25 cellular contexts compared by ENCODE assay signal in genomic region chr22:44618400-44618799, GRCh38.
DNase-seq lines count a peak whose midpoint lies in the region; ATAC-seq and TF ChIP-seq lines count a peak whose summit lies in the region.
"Had no signal": no experiment of that assay in that cellular context is flagged by ENCODE, and none has a peak within 500 bp of the region (broad histone marks: within the 10 kb centered on the region; RNA-seq: fewer than 3 reads in every experiment).

No MANE protein-coding gene starts in this region.

- no peak overlapping the region for H3K4me3 Mint-ChIP-seq in osteocyte (ENCODE audit: unreplicated experiment)
- no peak overlapping the region for H3K4me3 Mint-ChIP-seq in natural killer cell treated with Interleukin-12 subunit alpha and Interleukin-12 subunit beta and Interleukin-15 and Interleukin-18, amount 100 ng/mL, for 72 hours
- H3K4me3 Mint-ChIP-seq: CD8-positive, alpha-beta T cell had no signal

- DNase-seq in SHP77 (lab: John Stamatoyannopoulos, UW) (peak; percentile 22 to 36), SHP77 treated with DMSO at 0.1 percent for 48 hours (lab: John Stamatoyannopoulos, UW) (no peak), NCI-H69 (lab: John Stamatoyannopoulos, UW) (peak; percentile 58), osteocyte (ENCODE audit: extremely low spot score, unreplicated experiment) (peak; percentile 79), GF-D8 (lab: John Stamatoyannopoulos, UW) (no peak)
- DNase-seq in natural killer cell treated with Interleukin-12 subunit alpha and Interleukin-12 subunit beta and Interleukin-15 and Interleukin-18, amount 100 ng/mL, for 72 hours (ENCODE audit: low spot score), result no peak
- DNase-seq in stimulated activated naive CD4-positive, alpha-beta T cell treated with Interleukin-2 at 50 U/mL for 16 hours (lab: John Stamatoyannopoulos, UW), result no peak
- DNase-seq: AML-193; C1 segment of cervical spinal cord; CD8-positive, alpha-beta T cell; DMS 273 treated with DMSO at 0.1 percent for 48 hours; DMS79; EL; GDM1; IMR-90; KG1; MG63; NCI-H1105 treated with DMSO at 0.1 percent for 48 hours; NCI-H187; NCI-H2081 treated with DMSO at 0.1 percent for 48 hours; NCI-H2171 treated with DMSO at 0.1 percent for 48 hours; NCI-H345; NCI-H510A treated with DMSO at 0.1 percent for 48 hours; SIG-M5 had no signal

- H3K4me1 Mint-ChIP-seq in osteocyte (ENCODE audit: unreplicated experiment), result no peaks in the 10 kb centered on the region
- H3K4me1 Mint-ChIP-seq in natural killer cell treated with Interleukin-12 subunit alpha and Interleukin-12 subunit beta and Interleukin-15 and Interleukin-18, amount 100 ng/mL, for 72 hours (ENCODE audit: low read depth in 2 of 2), result peaks cover 5 to 8% of the 10 kb centered on the region in 2 donors

- ATAC-seq in natural killer cell treated with Interleukin-12 subunit alpha and Interleukin-12 subunit beta and Interleukin-15 and Interleukin-18, amount 100 ng/mL, for 72 hours, result no peak
- ATAC-seq: A549; CD8-positive, alpha-beta T cell had no signal

- TF ChIP-seq CTCF in osteocyte (IDR thresholded peaks at IDR 0.05), result no peak

- H3K36me3 Mint-ChIP-seq in osteocyte (ENCODE audit: unreplicated experiment), result no peaks in the 10 kb centered on the region
- H3K36me3 Mint-ChIP-seq in natural killer cell treated with Interleukin-12 subunit alpha and Interleukin-12 subunit beta and Interleukin-15 and Interleukin-18, amount 100 ng/mL, for 72 hours, result no peaks in the 10 kb centered on the region
- H3K36me3 Mint-ChIP-seq: CD8-positive, alpha-beta T cell had no signal

- peaks cover 7% of the 10 kb centered on the region for H3K9me3 Mint-ChIP-seq in osteocyte (ENCODE audit: unreplicated experiment)
- no peaks in the 10 kb centered on the region for H3K9me3 Mint-ChIP-seq in natural killer cell treated with Interleukin-12 subunit alpha and Interleukin-12 subunit beta and Interleukin-15 and Interleukin-18, amount 100 ng/mL, for 72 hours

- no peak overlapping the region for H3K27ac Mint-ChIP-seq in osteocyte (ENCODE audit: unreplicated experiment)
- no peak overlapping the region for H3K27ac Mint-ChIP-seq in natural killer cell treated with Interleukin-12 subunit alpha and Interleukin-12 subunit beta and Interleukin-15 and Interleukin-18, amount 100 ng/mL, for 72 hours
- H3K27ac Mint-ChIP-seq: CD8-positive, alpha-beta T cell had no signal

- H3K27me3 Mint-ChIP-seq in osteocyte (ENCODE audit: unreplicated experiment), result no peaks in the 10 kb centered on the region
- H3K27me3 Mint-ChIP-seq in natural killer cell treated with Interleukin-12 subunit alpha and Interleukin-12 subunit beta and Interleukin-15 and Interleukin-18, amount 100 ng/mL, for 72 hours, result peaks cover 0 to 2% of the 10 kb centered on the region in 2 donors

Comparison
In these comparisons a context has a peak if more than half of its experiments do, and no peak if none do; other contexts are left out.
1. DNase-seq: peak in SHP77 (2 of 2), NCI-H69 (single experiment) and osteocyte (single experiment); none in SHP77 treated with DMSO at 0.1 percent for 48 hours (single experiment), natural killer cell treated with Interleukin-12 subunit alpha and Interleukin-12 subunit beta and Interleukin-15 and Interleukin-18, amount 100 ng/mL, for 72 hours (single experiment), GF-D8 (single experiment) and stimulated activated naive CD4-positive, alpha-beta T cell treated with Interleukin-2 at 50 U/mL for 16 hours (single experiment).